Comparison of ENCODE assay signal across 30 cellular contexts in the genomic region with DNA sequence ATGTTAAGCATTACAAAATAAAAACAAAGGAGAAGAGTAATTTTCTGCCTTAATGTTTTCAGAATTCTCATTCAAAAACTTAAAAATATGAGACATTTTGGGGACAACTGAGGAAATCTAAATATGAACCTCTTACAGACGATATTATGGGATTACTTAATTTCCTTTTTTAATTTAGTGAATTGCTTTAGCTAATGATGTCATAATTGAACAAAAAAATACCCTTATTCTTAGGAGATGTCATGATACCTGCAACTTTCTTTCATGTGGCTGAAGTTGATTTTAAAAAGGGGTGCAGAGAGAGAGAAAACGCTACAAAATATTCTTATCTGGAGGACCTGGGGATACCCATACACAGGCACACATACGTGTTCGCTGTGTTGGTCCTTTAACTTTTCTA.
"Had no signal": no experiment of that assay in that cellular context is flagged by ENCODE, and none has a peak within 500 bp of the region (broad histone marks: within the 10 kb centered on the region; RNA-seq: fewer than 3 reads in every experiment).

No MANE protein-coding gene starts in this region.

- H3K36me3 ChIP-seq: adrenal gland, ascending aorta, breast epithelium, gastrocnemius medialis had no signal

- H3K9me3 ChIP-seq: adrenal gland, ascending aorta, breast epithelium, gastrocnemius medialis, heart left ventricle had no signal

- ATAC-seq: activated CD4-positive, alpha-beta T cell treated with anti-CD3 and anti-CD28 coated beads for 36 hours; activated CD8-positive, alpha-beta memory T cell treated with anti-CD3 and anti-CD28 coated beads, Interleukin-2, amount 10 ng/mL, durations not matched to agents 7 days and 5 days; activated CD8-positive, alpha-beta T cell treated with anti-CD3 and anti-CD28 coated beads, Interleukin-2, amount 10 ng/mL, durations not matched to agents 7 days and 5 days; activated naive CD8-positive, alpha-beta T cell treated with anti-CD3 and anti-CD28 coated beads, Interleukin-2, amount 50 U/mL, for 24 hours; effector memory CD8-positive, alpha-beta T cell; esophagus mucosa; gastrocnemius medialis; heart left ventricle had no signal

- DNase-seq: activated CD4-positive, alpha-beta memory T cell treated with anti-CD3 and anti-CD28 coated beads for 36 hours; activated CD4-positive, alpha-beta T cell treated with anti-CD3 and anti-CD28 coated beads for 36 hours; activated CD4-positive, alpha-beta T cell treated with anti-CD3 and anti-CD28 coated beads, Interleukin-2, amount 10 ng/mL, durations not matched to agents 24 days and 14 days; activated CD4-positive, CD25-positive, alpha-beta regulatory T cell; activated CD4-positive, CD25-positive, alpha-beta regulatory T cell treated with anti-CD3 and anti-CD28 coated beads, Interleukin-2, amount 50 U/mL, for 72 hours; activated CD8-positive, alpha-beta memory T cell treated with anti-CD3 and anti-CD28 coated beads, Interleukin-2, amount 10 ng/mL, durations not matched to agents 7 days and 5 days; activated CD8-positive, alpha-beta memory T cell treated with anti-CD3 and anti-CD28 coated beads, Interleukin-2, amount 50 U/mL, for 4 hours; activated CD8-positive, alpha-beta T cell treated with anti-CD3 and anti-CD28 coated beads, Interleukin-2, amount 10 ng/mL, durations not matched to agents 7 days and 5 days; activated effector memory CD4-positive, alpha-beta T cell treated with anti-CD3 and anti-CD28 coated beads, Interleukin-2, amount 50 U/mL, for 16 hours; activated naive CD4-positive, alpha-beta T cell treated with anti-CD3 and anti-CD28 coated beads for 36 hours; activated naive CD8-positive, alpha-beta T cell treated with anti-CD3 and anti-CD28 coated beads for 36 hours; activated naive CD8-positive, alpha-beta T cell treated with anti-CD3 and anti-CD28 coated beads, Interleukin-2, amount 50 U/mL, for 24 hours; activated T-cell treated with anti-CD3 and anti-CD28 coated beads, Interleukin-2, amount 50 U/mL, for 1 hour; activated T-cell treated with anti-CD3 and anti-CD28 coated beads, Interleukin-2, amount 50 U/mL, for 48 hours; adrenal gland; cortex of kidney; dermis blood vessel endothelial cell; effector CD4-positive, alpha-beta T cell; effector memory CD8-positive, alpha-beta T cell; foreskin fibroblast; gastrocnemius medialis; heart left ventricle; T-helper 2 cell had no signal

- H3K4me1 ChIP-seq: adrenal gland, ascending aorta, breast epithelium had no signal

- H3K4me3 ChIP-seq: adrenal gland, ascending aorta, breast epithelium, gastrocnemius medialis, heart left ventricle had no signal

- H3K4me3 Mint-ChIP-seq: activated CD4-positive, alpha-beta memory T cell treated with anti-CD3 and anti-CD28 coated beads for 36 hours; activated CD4-positive, alpha-beta T cell treated with anti-CD3 and anti-CD28 coated beads for 36 hours; activated CD4-positive, alpha-beta T cell treated with anti-CD3 and anti-CD28 coated beads, Interleukin-2, amount 10 ng/mL, durations not matched to agents 24 days and 14 days; activated CD8-positive, alpha-beta memory T cell treated with anti-CD3 and anti-CD28 coated beads, Interleukin-2, amount 10 ng/mL, durations not matched to agents 7 days and 5 days; activated CD8-positive, alpha-beta T cell treated with anti-CD3 and anti-CD28 coated beads, Interleukin-2, amount 10 ng/mL, durations not matched to agents 7 days and 5 days; activated naive CD4-positive, alpha-beta T cell treated with anti-CD3 and anti-CD28 coated beads for 36 hours; activated naive CD4-positive, alpha-beta T cell treated with anti-CD3 and anti-CD28 coated beads, Interleukin-2, amount 50 U/mL, for 24 hours; activated naive CD8-positive, alpha-beta T cell treated with anti-CD3 and anti-CD28 coated beads for 36 hours; activated naive CD8-positive, alpha-beta T cell treated with anti-CD3 and anti-CD28 coated beads, Interleukin-2, amount 50 U/mL, for 24 hours; activated T-helper 1 cell treated with anti-CD3 and anti-CD28 coated beads, Interleukin-12 subunit alpha, Interleukin-12 subunit beta, Interleukin-2, Interleukin-4 antibody, amounts not matched to agents 30 ng/mL and 10 ng/mL and 1 ng/mL, durations not matched to agents 14 hours and 24 hours and 36 hours; effector memory CD8-positive, alpha-beta T cell had no signal

- H3K36me3 Mint-ChIP-seq: activated CD4-positive, alpha-beta memory T cell treated with anti-CD3 and anti-CD28 coated beads for 36 hours; activated CD8-positive, alpha-beta memory T cell treated with anti-CD3 and anti-CD28 coated beads, Interleukin-2, amount 10 ng/mL, durations not matched to agents 7 days and 5 days; activated naive CD4-positive, alpha-beta T cell treated with anti-CD3 and anti-CD28 coated beads, Interleukin-2, amount 50 U/mL, for 24 hours; activated naive CD8-positive, alpha-beta T cell treated with anti-CD3 and anti-CD28 coated beads for 36 hours had no signal

- H3K9me3 Mint-ChIP-seq: activated CD4-positive, alpha-beta memory T cell treated with anti-CD3 and anti-CD28 coated beads for 36 hours; activated CD4-positive, alpha-beta T cell treated with anti-CD3 and anti-CD28 coated beads, Interleukin-2, amount 10 ng/mL, durations not matched to agents 24 days and 14 days; activated naive CD4-positive, alpha-beta T cell treated with anti-CD3 and anti-CD28 coated beads for 36 hours; activated naive CD4-positive, alpha-beta T cell treated with anti-CD3 and anti-CD28 coated beads, Interleukin-2, amount 50 U/mL, for 24 hours; activated naive CD8-positive, alpha-beta T cell treated with anti-CD3 and anti-CD28 coated beads for 36 hours; activated naive CD8-positive, alpha-beta T cell treated with anti-CD3 and anti-CD28 coated beads, Interleukin-2, amount 50 U/mL, for 24 hours; activated T-helper 1 cell treated with anti-CD3 and anti-CD28 coated beads, Interleukin-12 subunit alpha, Interleukin-12 subunit beta, Interleukin-2, Interleukin-4 antibody, amounts not matched to agents 30 ng/mL and 10 ng/mL and 1 ng/mL, durations not matched to agents 14 hours and 24 hours and 36 hours; activated T-helper 2 cell treated with anti-CD3 and anti-CD28 coated beads, Interferon-gamma antibody, Interleukin-2, Interleukin-4, amounts not matched to agents 10 μg/mL and 5 μg/mL and 100 μg/mL, durations not matched to agents 14 hours and 24 hours and 36 hours had no signal

- H3K27ac ChIP-seq: adrenal gland, ascending aorta, breast epithelium, gastrocnemius medialis, heart left ventricle had no signal

- H3K27me3 Mint-ChIP-seq: activated CD4-positive, alpha-beta memory T cell treated with anti-CD3 and anti-CD28 coated beads for 36 hours; activated CD4-positive, alpha-beta T cell treated with anti-CD3 and anti-CD28 coated beads for 36 hours; activated CD4-positive, alpha-beta T cell treated with anti-CD3 and anti-CD28 coated beads, Interleukin-2, amount 10 ng/mL, durations not matched to agents 24 days and 14 days; activated CD8-positive, alpha-beta memory T cell treated with anti-CD3 and anti-CD28 coated beads, Interleukin-2, amount 10 ng/mL, durations not matched to agents 7 days and 5 days; activated naive CD4-positive, alpha-beta T cell treated with anti-CD3 and anti-CD28 coated beads, Interleukin-2, amount 50 U/mL, for 24 hours; activated naive CD8-positive, alpha-beta T cell treated with anti-CD3 and anti-CD28 coated beads for 36 hours; activated naive CD8-positive, alpha-beta T cell treated with anti-CD3 and anti-CD28 coated beads, Interleukin-2, amount 50 U/mL, for 24 hours; brain; effector memory CD8-positive, alpha-beta T cell had no signal

- H3K4me1 Mint-ChIP-seq: activated CD4-positive, alpha-beta T cell treated with anti-CD3 and anti-CD28 coated beads for 36 hours; activated CD4-positive, alpha-beta T cell treated with anti-CD3 and anti-CD28 coated beads, Interleukin-2, amount 10 ng/mL, durations not matched to agents 24 days and 14 days; activated CD8-positive, alpha-beta memory T cell treated with anti-CD3 and anti-CD28 coated beads, Interleukin-2, amount 10 ng/mL, durations not matched to agents 7 days and 5 days; activated naive CD4-positive, alpha-beta T cell treated with anti-CD3 and anti-CD28 coated beads, Interleukin-2, amount 50 U/mL, for 24 hours; activated naive CD8-positive, alpha-beta T cell treated with anti-CD3 and anti-CD28 coated beads for 36 hours; activated naive CD8-positive, alpha-beta T cell treated with anti-CD3 and anti-CD28 coated beads, Interleukin-2, amount 50 U/mL, for 24 hours had no signal

- H3K27ac Mint-ChIP-seq: activated CD4-positive, alpha-beta memory T cell treated with anti-CD3 and anti-CD28 coated beads for 36 hours; activated CD4-positive, alpha-beta T cell treated with anti-CD3 and anti-CD28 coated beads for 36 hours; activated CD4-positive, alpha-beta T cell treated with anti-CD3 and anti-CD28 coated beads, Interleukin-2, amount 10 ng/mL, durations not matched to agents 24 days and 14 days; activated CD8-positive, alpha-beta memory T cell treated with anti-CD3 and anti-CD28 coated beads, Interleukin-2, amount 10 ng/mL, durations not matched to agents 7 days and 5 days; activated CD8-positive, alpha-beta T cell treated with anti-CD3 and anti-CD28 coated beads, Interleukin-2, amount 10 ng/mL, durations not matched to agents 7 days and 5 days; activated naive CD4-positive, alpha-beta T cell treated with anti-CD3 and anti-CD28 coated beads for 36 hours; activated naive CD4-positive, alpha-beta T cell treated with anti-CD3 and anti-CD28 coated beads, Interleukin-2, amount 50 U/mL, for 24 hours; activated naive CD8-positive, alpha-beta T cell treated with anti-CD3 and anti-CD28 coated beads for 36 hours; activated naive CD8-positive, alpha-beta T cell treated with anti-CD3 and anti-CD28 coated beads, Interleukin-2, amount 50 U/mL, for 24 hours; activated T-helper 1 cell treated with anti-CD3 and anti-CD28 coated beads, Interleukin-12 subunit alpha, Interleukin-12 subunit beta, Interleukin-2, Interleukin-4 antibody, amounts not matched to agents 30 ng/mL and 10 ng/mL and 1 ng/mL, durations not matched to agents 14 hours and 24 hours and 36 hours; activated T-helper 2 cell treated with anti-CD3 and anti-CD28 coated beads, Interferon-gamma antibody, Interleukin-2, Interleukin-4, amounts not matched to agents 10 μg/mL and 5 μg/mL and 100 μg/mL, durations not matched to agents 14 hours and 24 hours and 36 hours; effector memory CD8-positive, alpha-beta T cell had no signal
